In genomic region chr3:101936419-101937331, GRCh38 we compare ENCODE assay signal across 1 cellular context.
TF ChIP-seq lines count a peak whose summit lies in the region.

No MANE protein-coding gene starts in this region.

TF ChIP-seq in GM12878, 131 proteins besides CTCF, POLR2A, EP300 and RAD21 (continued from another document and continues in another):
- TF ChIP-seq ZBED1 (IDR thresholded peaks at IDR 0.05; ENCODE audit: borderline replicate concordance), result peak; percentile 84
- peak; percentile 79 for TF ChIP-seq DPF2 (IDR thresholded peaks at IDR 0.05)
- peak; percentile 92 for TF ChIP-seq CREM (IDR thresholded peaks at IDR 0.05; ENCODE audit: low read depth)
- TF ChIP-seq BCLAF1 (IDR thresholded peaks at IDR 0.05), result no peak
- no peak for TF ChIP-seq NFYA (IDR thresholded peaks at IDR 0.05; ENCODE audit: borderline replicate concordance, low read depth, low read length)
- peak; percentile 73; the same call in 1 of the 2 replicates for TF ChIP-seq JUND (IDR thresholded peaks at IDR 0.05; ENCODE audit: low read depth, low read length)
- peak; percentile 89 for TF ChIP-seq MTA3 (IDR thresholded peaks at IDR 0.05; ENCODE audit: borderline replicate concordance, low read length)
- peak; percentile 9; the same call in 1 of the 2 replicates for TF ChIP-seq SMC3 (IDR thresholded peaks at IDR 0.05; ENCODE audit: borderline replicate concordance, low read length)
- TF ChIP-seq ZNF592 (IDR thresholded peaks at IDR 0.05), result no peak
- peak; percentile 62; the same call in 1 of the 2 replicates for TF ChIP-seq BMI1 (IDR thresholded peaks at IDR 0.05; ENCODE audit: borderline replicate concordance)
- 0 out of 2 replicates have a peak, but pooled peaks have one; percentile 14 for TF ChIP-seq SPI1 (IDR thresholded peaks at IDR 0.05; ENCODE audit: borderline replicate concordance, insufficient read depth, low read depth, low read length)
- no peak for TF ChIP-seq EZH2 (IDR thresholded peaks at IDR 0.05; ENCODE audit: borderline replicate concordance, control insufficient read depth, low read depth, low read length)
- peak; percentile 90 for TF ChIP-seq BCL11A (IDR thresholded peaks at IDR 0.05; ENCODE audit: low read depth, low read length)
- peak; percentile 30 for TF ChIP-seq BCL3 (IDR thresholded peaks at IDR 0.05; ENCODE audit: borderline replicate concordance, insufficient read depth, low read depth, low read length, poor library complexity, severe bottlenecking)
- TF ChIP-seq CEBPZ (IDR thresholded peaks at IDR 0.05; ENCODE audit: low read depth, low read length), result no peak
- peak; percentile 70; the same call in 1 of the 2 replicates for TF ChIP-seq PAX5 (IDR thresholded peaks at IDR 0.05; ENCODE audit: borderline replicate concordance, low read depth, low read length)
- TF ChIP-seq HDAC6 (IDR thresholded peaks at IDR 0.05; ENCODE audit: unreplicated experiment), result no peak
- TF ChIP-seq HCFC1 (IDR thresholded peaks at IDR 0.05; ENCODE audit: low read length), result no peak
- no peak for TF ChIP-seq SMAD5 (IDR thresholded peaks at IDR 0.05; ENCODE audit: low read depth)
- TF ChIP-seq USF2 (IDR thresholded peaks at IDR 0.05; ENCODE audit: borderline replicate concordance, low read depth, low read length), result no peak
- peak; percentile 96 for TF ChIP-seq FOXM1 (IDR thresholded peaks at IDR 0.05; ENCODE audit: low read depth, low read length)
- TF ChIP-seq NKRF (conservative IDR thresholded peaks at IDR 0.05), result 0 out of 2 replicates have a peak, but pooled peaks have one; percentile 32
- no peak for TF ChIP-seq HDAC2 (IDR thresholded peaks at IDR 0.05)
- peak; percentile 55; the same call in 2 of the 3 replicates for TF ChIP-seq POU2F2 (IDR thresholded peaks at IDR 0.05; ENCODE audit: borderline replicate concordance, low read depth, low read length)
- TF ChIP-seq ZNF622 (IDR thresholded peaks at IDR 0.05), result no peak
- no peak for TF ChIP-seq KLF5 (IDR thresholded peaks at IDR 0.05; ENCODE audit: partially characterized antibody)
- TF ChIP-seq TAF1 (IDR thresholded peaks at IDR 0.05; ENCODE audit: borderline replicate concordance, low read depth, low read length), result no peak
- peak; percentile 80 for TF ChIP-seq SMARCA5 (IDR thresholded peaks at IDR 0.05)
- TF ChIP-seq HSF1 (IDR thresholded peaks at IDR 0.05; ENCODE audit: low read depth, low read length), result no peak
- TF ChIP-seq KDM1A (IDR thresholded peaks at IDR 0.05; ENCODE audit: borderline replicate concordance), result no peak
- TF ChIP-seq NFIC (IDR thresholded peaks at IDR 0.05; ENCODE audit: low read depth, low read length), result peak; percentile 98
- peak in 1 of 2 experiments; percentile 94; a peak in 2 of 4 replicates for TF ChIP-seq ETV6 (conservative IDR thresholded peaks at IDR 0.05 in 1 of 2, IDR thresholded peaks at IDR 0.05 in 1 of 2; ENCODE audit: borderline replicate concordance in 1 of 2, low read depth in 1 of 2)
- peak; percentile 78; the same call in 1 of the 2 replicates for TF ChIP-seq TBL1XR1 (IDR thresholded peaks at IDR 0.05; ENCODE audit: low read depth, low read length)
- TF ChIP-seq MLLT1 (IDR thresholded peaks at IDR 0.05), result peak; percentile 86
- no peak for TF ChIP-seq TARDBP (IDR thresholded peaks at IDR 0.05; ENCODE audit: borderline replicate concordance)
- TF ChIP-seq WRNIP1 (IDR thresholded peaks at IDR 0.05; ENCODE audit: borderline replicate concordance, low read depth, low read length), result no peak
- TF ChIP-seq RUNX3 (IDR thresholded peaks at IDR 0.05; ENCODE audit: low read length), result peak; percentile 97
- peak; percentile 25; the same call in 1 of the 2 replicates for TF ChIP-seq TCF12 (IDR thresholded peaks at IDR 0.05; ENCODE audit: low read depth, low read length)
- TF ChIP-seq RB1 (IDR thresholded peaks at IDR 0.05; ENCODE audit: borderline replicate concordance), result no peak
- TF ChIP-seq HDGF (IDR thresholded peaks at IDR 0.05), result 0 out of 2 replicates have a peak, but pooled peaks have one; percentile 34
- TF ChIP-seq RELB (IDR thresholded peaks at IDR 0.05; ENCODE audit: low read depth), result peak; percentile 93
